ENCODE assay signal across 16 cellular contexts in the genomic region with DNA sequence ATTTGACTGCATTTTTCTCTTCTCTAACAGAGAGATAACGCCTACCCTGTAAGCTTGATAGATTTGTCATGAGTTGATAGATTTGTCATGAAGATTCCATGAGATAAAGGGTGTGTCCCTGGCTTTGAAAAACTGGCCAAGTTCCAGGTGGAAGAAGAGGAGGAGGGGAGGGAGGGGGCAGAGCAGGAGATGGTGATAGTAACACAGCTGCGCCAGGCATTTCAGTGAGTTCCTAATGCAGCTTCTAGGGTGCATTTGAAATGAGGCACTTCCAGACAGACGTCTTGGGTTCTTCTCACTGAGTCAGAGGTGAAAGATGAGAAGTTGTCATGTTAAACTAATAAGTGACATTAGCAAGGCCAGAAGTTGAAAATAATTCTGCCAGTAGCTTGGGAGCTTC.
A peak's percentile ranks its signal among the peaks of the same experiment; 100 is the strongest.
DNase-seq lines count a peak whose midpoint lies in the region; ATAC-seq and TF ChIP-seq lines count a peak whose summit lies in the region.
"Had no signal": no experiment of that assay in that cellular context is flagged by ENCODE, and none has a peak within 500 bp of the region (broad histone marks: within the 10 kb centered on the region; RNA-seq: fewer than 3 reads in every experiment).

No MANE protein-coding gene starts in this region.

- H3K27me3 Mint-ChIP-seq in GM23338 (ENCODE audit: insufficient read depth, low read depth, poor library complexity), result no peaks in the 10 kb centered on the region
- H3K27me3 Mint-ChIP-seq in nephron progenitor cell (ENCODE audit: low read depth, poor library complexity), result no peaks in the 10 kb centered on the region
- H3K27me3 Mint-ChIP-seq: CD4-positive, alpha-beta memory T cell; naive thymus-derived CD8-positive, alpha-beta T cell had no signal

- no peaks in the 10 kb centered on the region for H3K9me3 Mint-ChIP-seq in GM23338
- no peaks in the 10 kb centered on the region for H3K9me3 Mint-ChIP-seq in nephron progenitor cell
- H3K9me3 Mint-ChIP-seq: CD4-positive, alpha-beta memory T cell; naive thymus-derived CD8-positive, alpha-beta T cell had no signal

- no peak overlapping the region for H3K4me3 Mint-ChIP-seq in GM23338
- no peak overlapping the region for H3K4me3 Mint-ChIP-seq in nephron progenitor cell
- H3K4me3 Mint-ChIP-seq: CD4-positive, alpha-beta memory T cell had no signal

- no peaks in the 10 kb centered on the region for H3K9me3 ChIP-seq in esophagus muscularis mucosa
- H3K9me3 ChIP-seq in spleen, result no peaks in the 10 kb centered on the region

- WGBS in esophagus muscularis mucosa, result 47% methylated on average over 3 of the region's 3 CpGs
- 44 to 61% (median 47%) methylated on average over 3 of the region's 3 CpGs for WGBS in spleen, 5 donors

- no peak for TF ChIP-seq EP300 in esophagus muscularis mucosa (IDR thresholded peaks at IDR 0.05)

- H3K27me3 ChIP-seq in GM23338 (ENCODE audit: insufficient read depth) (no peaks in the 10 kb centered on the region), esophagus muscularis mucosa (no peaks in the 10 kb centered on the region), spleen (replicated peaks in 1 of 7) (no peaks in the 10 kb centered on the region)
- H3K27me3 ChIP-seq: dorsolateral prefrontal cortex had no signal

- no peak overlapping the region for H2AFZ ChIP-seq in GM23338

- H3K4me3 ChIP-seq in GM23338 (no peak overlapping the region), esophagus muscularis mucosa (peak overlapping the region in 2 of 4 donors; percentile 1 to 13), spleen (no peak overlapping the region)

- no peak for TF ChIP-seq POLR2A in esophagus muscularis mucosa (IDR thresholded peaks at IDR 0.05; ENCODE audit: low read depth)
- TF ChIP-seq POLR2A in spleen (IDR thresholded peaks at IDR 0.05), result no peak

- H3F3A ChIP-seq in GM23338 (replicated peaks; ENCODE audit: low read depth), result no peaks in the 10 kb centered on the region

- intact Hi-C loops in esophagus muscularis mucosa (cut with DNase I), result loop anchor here (10.0 kb wide), 1 partner anchor 63 kb away; no protein-coding TSS in a partner anchor
- intact Hi-C loops in spleen (cut with DNase I; ENCODE audit: low total_unique reads), result no loop called here

- H3K27ac ChIP-seq in GM23338 (ENCODE audit: low read depth) (0 out of 2 replicates have a peak overlapping the region, but pooled peaks have one; percentile 6), esophagus muscularis mucosa (replicated peaks in 1 of 4) (peak overlapping the region in 3 of 4 donors; percentile 2 to 15 (median 11)), spleen (peak overlapping the region in 1 of 8 donors; percentile 13)

- no peak overlapping the region for H3K27ac Mint-ChIP-seq in GM23338
- H3K27ac Mint-ChIP-seq in nephron progenitor cell, result peak overlapping the region; percentile 33

- H3K36me3 Mint-ChIP-seq in GM23338 (ENCODE audit: low read depth) (no peaks in the 10 kb centered on the region), nephron progenitor cell (ENCODE audit: low read depth) (no peaks in the 10 kb centered on the region)
- H3K36me3 Mint-ChIP-seq: CD4-positive, alpha-beta memory T cell; naive thymus-derived CD8-positive, alpha-beta T cell had no signal

- TF ChIP-seq CTCF in GM23338 (conservative IDR thresholded peaks at IDR 0.05; ENCODE audit: low read depth in 2 of 2) (no peak), esophagus muscularis mucosa (IDR thresholded peaks at IDR 0.05) (no peak), nephron progenitor cell (IDR thresholded peaks at IDR 0.05) (no peak), spleen (IDR thresholded peaks at IDR 0.05 in 8 of 11, conservative IDR thresholded peaks at IDR 0.05 in 3 of 11) (no peak)

- H4K20me1 ChIP-seq in GM23338 (replicated peaks; ENCODE audit: insufficient read depth), result no peaks in the 10 kb centered on the region; the same call in 1 of the 2 replicates

- no peaks in the 10 kb centered on the region for H3K9me2 ChIP-seq in GM23338 (ENCODE audit: insufficient read depth)

- no peaks in the 10 kb centered on the region for H3K36me3 ChIP-seq in GM23338 (ENCODE audit: insufficient read depth)
- no peaks in the 10 kb centered on the region for H3K36me3 ChIP-seq in esophagus muscularis mucosa
- H3K36me3 ChIP-seq in spleen, result no peaks in the 10 kb centered on the region

- H3K4me1 ChIP-seq in GM23338 (ENCODE audit: insufficient read depth), result peaks cover 41% of the 10 kb centered on the region
- peaks cover 73 to 89% (median 80%) of the 10 kb centered on the region in 4 donors for H3K4me1 ChIP-seq in esophagus muscularis mucosa
- H3K4me1 ChIP-seq in spleen, result peaks cover 3 to 34% (median 18%) of the 10 kb centered on the region in 6 donors

- H3K4me2 ChIP-seq in GM23338, result no peak overlapping the region

- DNase-seq in GM23338 (ENCODE audit: low spot score) (peak; percentile 27), NCI-H82 treated with DMSO at 0.1 percent for 48 hours (lab: John Stamatoyannopoulos, UW; ENCODE audit: unreplicated experiment) (peak; percentile 89), esophagus muscularis mucosa (ENCODE audit: extremely low spot score) (no peak), nephron progenitor cell (no peak), occipital lobe (lab: John Stamatoyannopoulos, UW) (no peak), superior temporal gyrus (ENCODE audit: extremely low spot score) (no peak), spleen (no peak)
- DNase-seq: activated CD4-positive, CD25-positive, alpha-beta regulatory T cell; activated effector memory CD4-positive, alpha-beta T cell treated with anti-CD3 and anti-CD28 coated beads, Interleukin-2, amount 50 U/mL, for 16 hours; CD4-positive, alpha-beta memory T cell; dorsolateral prefrontal cortex; naive thymus-derived CD8-positive, alpha-beta T cell; NCI-H1092 treated with DMSO at 0.1 percent for 48 hours; RPMI8226; stimulated activated naive CD4-positive, alpha-beta T cell treated with Interleukin-2 at 50 U/mL for 16 hours had no signal

- H3K4me1 Mint-ChIP-seq in GM23338 (peaks cover 50% of the 10 kb centered on the region), nephron progenitor cell (peaks cover 45% of the 10 kb centered on the region)

- peaks cover 96% of the 10 kb centered on the region for H3K79me2 ChIP-seq in GM23338 (replicated peaks; ENCODE audit: insufficient read depth)

- peak; percentile 28; the same call in 2 of the 3 replicates for ATAC-seq in GM23338
- no peak for ATAC-seq in GM21526 (IDR thresholded peaks at IDR 0.05; ENCODE audit: low FRiP score, unreplicated experiment)
- ATAC-seq: naive thymus-derived CD8-positive, alpha-beta T cell had no signal

TF ChIP-seq in GM23338, 12 proteins besides CTCF, POLR2A, EP300 and RAD21 (continues in another document):
- TF ChIP-seq EZH2 (IDR thresholded peaks at IDR 0.05; ENCODE audit: low read depth, unreplicated experiment) (no peak), POLR2AphosphoS5 (IDR thresholded peaks at IDR 0.05; ENCODE audit: low read depth) (no peak), ZNF114 (CRISPR knock-in tag; IDR thresholded peaks at IDR 0.05) (no peak), NANOG (IDR thresholded peaks at IDR 0.05; ENCODE audit: borderline replicate concordance) (no peak)

Comparison
In these comparisons a context has a peak if more than half of its experiments do, and no peak if none do; other contexts are left out.
1. DNase-seq: peak in GM23338 (single experiment) and NCI-H82 treated with DMSO at 0.1 percent for 48 hours (single experiment); none in esophagus muscularis mucosa (single experiment), nephron progenitor cell (single experiment), occipital lobe (single experiment), superior temporal gyrus (single experiment) and spleen (single experiment).